10 cellular contexts compared by ENCODE assay signal in genomic region chr17:79950711-79951110, GRCh38.
DNase-seq lines count a peak whose midpoint lies in the region; TF ChIP-seq lines count a peak whose summit lies in the region.
"Had no signal": no experiment of that assay in that cellular context is flagged by ENCODE, and none has a peak within 500 bp of the region (broad histone marks: within the 10 kb centered on the region; RNA-seq: fewer than 3 reads in every experiment).

No MANE protein-coding gene starts in this region.

- no peak for TF ChIP-seq RAD21 in SK-N-SH (IDR thresholded peaks at IDR 0.05; ENCODE audit: low read length)

- no peak for TF ChIP-seq EP300 in SK-N-SH (IDR thresholded peaks at IDR 0.05; ENCODE audit: borderline replicate concordance in 1 of 2, low read depth in 1 of 2, low read length in 1 of 2)

- H3K4me1 ChIP-seq in H9 (ENCODE audit: insufficient read depth, low read length) (peaks cover 3% of the 10 kb centered on the region; the same call in 1 of the 2 replicates), adrenal gland (replicated peaks in 1 of 2) (peaks cover 8 to 17% of the 10 kb centered on the region in 2 donors), SK-N-SH (ENCODE audit: control insufficient read depth in 1 of 2, insufficient read depth in 2 of 2, low read depth in 1 of 2, low read length in 1 of 2) (peaks cover 3% of the 10 kb centered on the region in 2 experiments; a peak in 2 of 4 replicates)

- no peak overlapping the region for H4K5ac ChIP-seq in H9 (ENCODE audit: insufficient read length, low read depth, low read length)

- no peak for TF ChIP-seq POLR2A in adrenal gland (IDR thresholded peaks at IDR 0.05)

- POLR2A ChIA-PET in SK-N-SH (lab: Yijun Ruan, JAX): no interaction called here

- no peak overlapping the region for H3K56ac ChIP-seq in H9 (ENCODE audit: insufficient read length, low read depth, low read length)

- no peak overlapping the region for H3K4ac ChIP-seq in H9 (ENCODE audit: low read depth, low read length)

- no peaks in the 10 kb centered on the region for H4K20me1 ChIP-seq in H9 (ENCODE audit: control insufficient read depth, insufficient read depth, insufficient read length)
- H4K20me1 ChIP-seq in SK-N-SH (ENCODE audit: insufficient read depth): peaks cover 17% of the 10 kb centered on the region

- CTCF ChIA-PET in SK-N-SH (lab: Yijun Ruan, JAX): interaction anchor here (2.1 kb wide), 1 partner anchor 24 kb away, joined by 5 read pairs; no protein-coding TSS in a partner anchor

- H3K23ac ChIP-seq in H9 (ENCODE audit: insufficient read length, low read depth, low read length): no peak overlapping the region

- no peak overlapping the region for H2BK15ac ChIP-seq in H9 (ENCODE audit: low read depth, low read length)

- no peak overlapping the region for H2AFZ ChIP-seq in H9 (ENCODE audit: low read length)
- H2AFZ ChIP-seq in SK-N-SH (ENCODE audit: low read depth): no peak overlapping the region

- no peak overlapping the region for H2AK5ac ChIP-seq in H9 (ENCODE audit: insufficient read length, low read length)

- no CpG with 5 or more reads among the region's 18 CpGs for WGBS in H9 (ENCODE audit: extremely low coverage, insufficient read length, low lambda C conversion rate)
- 80 to 91% (median 89%) methylated on average over 18 of the region's 18 CpGs for WGBS in adrenal gland, 4 donors
- WGBS in SK-N-SH (ENCODE audit: low lambda C conversion rate): 91% methylated on average over 18 of the region's 18 CpGs

- H2BK120ac ChIP-seq in H9 (ENCODE audit: low read depth, low read length, poor library complexity, severe bottlenecking): no peak overlapping the region

- no peak overlapping the region for H3K4me3 ChIP-seq in adrenal gland
- no peak overlapping the region for H3K4me3 ChIP-seq in SK-N-SH (ENCODE audit: low read depth in 2 of 2, low read length in 1 of 2)

- H3K23me2 ChIP-seq in H9 (ENCODE audit: insufficient read length, low read depth, low read length, poor library complexity, severe bottlenecking): peaks cover 13% of the 10 kb centered on the region

- H3K9me3 ChIP-seq in H9 (ENCODE audit: control insufficient read depth, low read depth, low read length) (no peaks in the 10 kb centered on the region), adrenal gland (replicated peaks in 1 of 3) (no peaks in the 10 kb centered on the region), SK-N-SH (no peaks in the 10 kb centered on the region)
- H3K9me3 ChIP-seq: heart left ventricle had no signal

- peaks cover 11 to 22% (median 21%) of the 10 kb centered on the region in 3 experiments for H3K36me3 Mint-ChIP-seq in H9 (ENCODE audit: insufficient read depth in 1 of 3, low read depth in 3 of 3)
- peaks cover 14% of the 10 kb centered on the region for H3K36me3 Mint-ChIP-seq in progenitor cell of endocrine pancreas (ENCODE audit: insufficient read depth)

- H3K18ac ChIP-seq in H9 (ENCODE audit: insufficient read length, low read depth, low read length): peak overlapping the region; percentile 84

- peak overlapping the region; percentile 12 for H3K27ac ChIP-seq in H9 (ENCODE audit: insufficient read length, low read depth, low read length)
- H3K27ac ChIP-seq in adrenal gland: no peak overlapping the region
- no peak overlapping the region for H3K27ac ChIP-seq in SK-N-SH (ENCODE audit: low read depth in 2 of 2, low read length in 1 of 2)

- no peak overlapping the region for H2BK20ac ChIP-seq in H9 (ENCODE audit: low read depth, low read length, poor library complexity, severe bottlenecking)

- intact Hi-C loops in adrenal gland (cut with DNase I): no loop called here

- H3T11ph ChIP-seq in H9 (ENCODE audit: low read length): no peak overlapping the region

- H2BK12ac ChIP-seq in H9 (ENCODE audit: insufficient read length, low read depth, low read length): no peak overlapping the region

- H3K4me2 ChIP-seq in H9 (ENCODE audit: insufficient read depth, insufficient read length, low read length) (peak overlapping the region; percentile 48), SK-N-SH (no peak overlapping the region)

- H3K27me3 ChIP-seq in H9 (ENCODE audit: insufficient read depth, low read length) (no peaks in the 10 kb centered on the region), adrenal gland (no peaks in the 10 kb centered on the region), SK-N-SH (ENCODE audit: insufficient read depth) (no peaks in the 10 kb centered on the region)
- H3K27me3 ChIP-seq: heart left ventricle had no signal

- H3K14ac ChIP-seq in H9 (ENCODE audit: insufficient read depth, low read length): peak overlapping the region; percentile 96; the same call in 1 of the 2 replicates

- TF ChIP-seq CTCF in H9 (conservative IDR thresholded peaks at IDR 0.05) (no peak), adrenal gland (IDR thresholded peaks at IDR 0.05) (no peak), progenitor cell of endocrine pancreas (IDR thresholded peaks at IDR 0.05; ENCODE audit: unreplicated experiment) (peak; percentile 0), SK-N-SH (IDR thresholded peaks at IDR 0.05) (no peak)

- no peak overlapping the region for H4K91ac ChIP-seq in H9 (ENCODE audit: insufficient read length, low read depth, low read length)

- H3F3A ChIP-seq in SK-N-SH (replicated peaks; ENCODE audit: insufficient read depth): no peaks in the 10 kb centered on the region

- H3K79me1 ChIP-seq in H9 (ENCODE audit: insufficient read depth, low read depth, low read length, poor library complexity, severe bottlenecking): no peaks in the 10 kb centered on the region

- H3K9me3 Mint-ChIP-seq in H9 (peaks cover 0 to 4% of the 10 kb centered on the region in 2 experiments; a peak in 1 of 5 replicates), progenitor cell of endocrine pancreas (ENCODE audit: low read depth) (no peaks in the 10 kb centered on the region)

- H3K9ac ChIP-seq in H9 (ENCODE audit: extremely low read depth, insufficient read length, low read length): peak overlapping the region; percentile 20
- no peak overlapping the region for H3K9ac ChIP-seq in SK-N-SH

- H3K79me2 ChIP-seq in H9 (ENCODE audit: insufficient read depth, low read length): no peaks in the 10 kb centered on the region; the same call in 1 of the 2 replicates
- H3K79me2 ChIP-seq in SK-N-SH (ENCODE audit: insufficient read depth): no peaks in the 10 kb centered on the region; the same call in 1 of the 2 replicates

- H3K27ac Mint-ChIP-seq in H9: peak overlapping the region; percentile 97 to 99 (median 99)
- peak overlapping the region; percentile 96 for H3K27ac Mint-ChIP-seq in progenitor cell of endocrine pancreas

- H2BK5ac ChIP-seq in H9 (ENCODE audit: insufficient read length, low read length): no peak overlapping the region

- no peaks in the 10 kb centered on the region for H3K9me2 ChIP-seq in SK-N-SH

- H4K8ac ChIP-seq in H9 (replicated peaks; ENCODE audit: insufficient read length, low read depth, low read length): no peak overlapping the region

- H3K4me3 Mint-ChIP-seq in H9: peak overlapping the region; percentile 68 to 77
- H3K4me3 Mint-ChIP-seq in progenitor cell of endocrine pancreas (ENCODE audit: low read depth): peak overlapping the region; percentile 50

- peaks cover 56 to 80% of the 10 kb centered on the region in 2 experiments for H3K4me1 Mint-ChIP-seq in H9
- H3K4me1 Mint-ChIP-seq in progenitor cell of endocrine pancreas (ENCODE audit: low read depth): peaks cover 42% of the 10 kb centered on the region

- H3K27me3 Mint-ChIP-seq in H9 (ENCODE audit: low read depth) (no peaks in the 10 kb centered on the region; the same call in 1 of the 2 replicates), progenitor cell of endocrine pancreas (no peaks in the 10 kb centered on the region)

- DNase-seq in H9: peak; percentile 72
- DNase-seq in adrenal gland: peak in 4 of 7 donors; percentile 2 to 36 (median 10)
- DNase-seq in iPS-NIHi7 (ENCODE audit: extremely low spot score): peak; percentile 60
- DNase-seq in progenitor cell of endocrine pancreas (ENCODE audit: low spot score, unreplicated experiment): no peak
- no peak for DNase-seq in activated CD4-positive, alpha-beta T cell treated with anti-CD3 and anti-CD28 coated beads, Interleukin-2, amount 50 U/mL, for 48 hours
- no peak for DNase-seq in SK-N-SH
- no peak for DNase-seq in stimulated activated CD4-positive, alpha-beta T cell treated with anti-CD3 and anti-CD28 coated beads, Interleukin-4, amount 100 ng/mL, for 1 hour
- DNase-seq in activated CD4-positive, alpha-beta T cell treated with anti-CD3 and anti-CD28 coated beads, Interleukin-2, amount 50 U/mL, for 4 hours: no peak
- DNase-seq: activated CD8-positive, alpha-beta memory T cell treated with anti-CD3 and anti-CD28 coated beads for 24 hours had no signal

- H3K36me3 ChIP-seq in adrenal gland (replicated peaks in 1 of 2) (peaks cover 0 to 18% of the 10 kb centered on the region in 2 donors), SK-N-SH (replicated peaks in 1 of 2; ENCODE audit: control insufficient read depth in 1 of 2, insufficient read depth in 2 of 2, low read length in 1 of 2) (peaks cover 0 to 45% of the 10 kb centered on the region in 2 experiments)

TF ChIP-seq in SK-N-SH, 30 proteins besides CTCF, POLR2A, EP300 and RAD21 (continues in another document):
- no peak for TF ChIP-seq RFX5 (IDR thresholded peaks at IDR 0.05; ENCODE audit: low read length)
- TF ChIP-seq JUND (IDR thresholded peaks at IDR 0.05): no peak
- TF ChIP-seq MXI1 (IDR thresholded peaks at IDR 0.05; ENCODE audit: low read depth, low read length): no peak
- TF ChIP-seq RXRA (IDR thresholded peaks at IDR 0.05; ENCODE audit: borderline replicate concordance, low read depth): no peak
- no peak for TF ChIP-seq POLR2AphosphoS5 (IDR thresholded peaks at IDR 0.05; ENCODE audit: low read depth, low read length)
- no peak for TF ChIP-seq CHD2 (IDR thresholded peaks at IDR 0.05; ENCODE audit: low read length, partially characterized antibody)
- TF ChIP-seq TCF12 (IDR thresholded peaks at IDR 0.05): no peak
- TF ChIP-seq PBX3 (IDR thresholded peaks at IDR 0.05): no peak
- no peak for TF ChIP-seq MEF2A (IDR thresholded peaks at IDR 0.05; ENCODE audit: borderline replicate concordance, low read depth)
- TF ChIP-seq SIN3A (IDR thresholded peaks at IDR 0.05; ENCODE audit: borderline replicate concordance, low read depth, low read length): no peak
- no peak for TF ChIP-seq GATA2 (CRISPR knock-in tag; IDR thresholded peaks at IDR 0.05)

Comparison
In these comparisons a context has a peak if more than half of its experiments do, and no peak if none do; other contexts are left out.
1. DNase-seq: peak in H9 (single experiment), adrenal gland (4 of 7) and iPS-NIHi7 (single experiment); none in progenitor cell of endocrine pancreas (single experiment), activated CD4-positive, alpha-beta T cell treated with anti-CD3 and anti-CD28 coated beads, Interleukin-2, amount 50 U/mL, for 48 hours (0 of 2), SK-N-SH (single experiment), stimulated activated CD4-positive, alpha-beta T cell treated with anti-CD3 and anti-CD28 coated beads, Interleukin-4, amount 100 ng/mL, for 1 hour (single experiment) and activated CD4-positive, alpha-beta T cell treated with anti-CD3 and anti-CD28 coated beads, Interleukin-2, amount 50 U/mL, for 4 hours (0 of 2).